8 cellular contexts compared by ENCODE assay signal in genomic region chr6:149925974-149926777, GRCh38. TPM values are rescaled to one million over a fixed set of nuclear protein-coding genes. Genes with fewer than 3 reads are reported as not detected.
DNase-seq lines count a peak whose midpoint lies in the region; ATAC-seq and TF ChIP-seq lines count a peak whose summit lies in the region.

No MANE protein-coding gene starts in this region.

- TF ChIP-seq CTCF in lung (IDR thresholded peaks at IDR 0.05; ENCODE audit: control extremely low read depth, extremely low read depth), result peak; percentile 93

- peak overlapping the region; percentile 12 for H3K4me3 ChIP-seq in lung

- peaks cover 0 to 10% of the 10 kb centered on the region in 2 donors for H3K4me1 ChIP-seq in lung (ENCODE audit: control insufficient read depth in 2 of 2, insufficient read depth in 2 of 2, low read length in 2 of 2)

- no peaks in the 10 kb centered on the region for H3K36me3 ChIP-seq in lung (ENCODE audit: control insufficient read depth in 2 of 2, insufficient read depth in 2 of 2, low read length in 2 of 2)

- H3K27me3 ChIP-seq in lung (ENCODE audit: control insufficient read depth, insufficient read depth), result no peaks in the 10 kb centered on the region

- H3K27ac ChIP-seq in lung (ENCODE audit: low read depth in 1 of 2, low read length in 1 of 2), result peak overlapping the region in 1 of 2 donors; percentile 55

- H3K9me3 ChIP-seq in lung (ENCODE audit: control insufficient read depth in 2 of 2, insufficient read depth in 1 of 2, low read length in 1 of 2), result peaks cover 0 to 2% of the 10 kb centered on the region in 2 donors

- ATAC-seq in HG02610 (IDR thresholded peaks at IDR 0.05; ENCODE audit: unreplicated experiment), result peak; percentile 63
- peak; percentile 88 for ATAC-seq in lung (ENCODE audit: insufficient read depth, low FRiP score)
- ATAC-seq in GM19035 (IDR thresholded peaks at IDR 0.05; ENCODE audit: unreplicated experiment), result no peak

- DNase-seq in CMK (ENCODE audit: low read depth) (peak; percentile 38), NCI-H510A (lab: John Stamatoyannopoulos, UW) (peak; percentile 55), ecto neural progenitor cell (ENCODE audit: low spot score) (peak; percentile 91), lung (ENCODE audit: low spot score) (peak; percentile 93)
- DNase-seq in activated CD4-positive, alpha-beta T cell treated with anti-CD3 and anti-CD28 coated beads, Interleukin-2, amount 50 U/mL, for 24 hours (ENCODE audit: low read depth in 1 of 2, low spot score in 1 of 2), result peak; percentile 49 to 70
- DNase-seq in stimulated activated CD4-positive, alpha-beta T cell treated with anti-CD3 and anti-CD28 coated beads, Interleukin-4, amount 100 ng/mL, for 48 hours (ENCODE audit: low read depth in 2 of 2), result peak; percentile 80 to 83

- WGBS in lung, 2 donors, result 3% methylated on average over 30 to 31 of the region's 31 CpGs

RNA-seq across cellular contexts. Expression of gene RAET1G, which starts 3.3 kb away (rescaled TPM):
- total RNA-seq in lung, result 1 to 10 TPM in 1 of 2 donors, under 1 TPM in 1; 0.61 to 1.4 TPM
- 1 to 10 TPM in 1 of 2 donors, under 1 TPM in 1; 0.32 to 1.8 TPM for polyA plus RNA-seq in lung

RNA-seq across cellular contexts. Expression of gene ULBP2, which starts 15.6 kb away (rescaled TPM):
- total RNA-seq in lung, result 1 to 10 TPM; 2.4 to 2.9 TPM
- polyA plus RNA-seq in lung, result 1 to 10 TPM; 1.2 to 6.2 TPM

RNA-seq across cellular contexts. Expression of gene RAET1E, which starts 28.3 kb away (rescaled TPM):
- under 1 TPM; 0.94 to 0.98 TPM for total RNA-seq in lung
- polyA plus RNA-seq in lung, result under 1 TPM; 0.56 to 0.93 TPM

RNA-seq across cellular contexts. Expression of gene ULBP1, which starts 37.6 kb away (rescaled TPM):
- 1 to 10 TPM; 1.7 to 6.2 TPM for total RNA-seq in lung
- polyA plus RNA-seq in lung, result 1 to 10 TPM in 1 of 2 donors, under 1 TPM in 1; 0.59 to 1.9 TPM

Comparison
In these comparisons a context has a peak if more than half of its experiments do, and no peak if none do; other contexts are left out.
1. DNase-seq: peak in every context shown above with its lines; median percentile 93 in lung; 91 in ecto neural progenitor cell; 82 in stimulated activated CD4-positive, alpha-beta T cell treated with anti-CD3 and anti-CD28 coated beads, Interleukin-4, amount 100 ng/mL, for 48 hours; 60 in activated CD4-positive, alpha-beta T cell treated with anti-CD3 and anti-CD28 coated beads, Interleukin-2, amount 50 U/mL, for 24 hours; 55 in NCI-H510A; 38 in CMK.